15 cellular contexts compared by ENCODE assay signal in the genomic region with DNA sequence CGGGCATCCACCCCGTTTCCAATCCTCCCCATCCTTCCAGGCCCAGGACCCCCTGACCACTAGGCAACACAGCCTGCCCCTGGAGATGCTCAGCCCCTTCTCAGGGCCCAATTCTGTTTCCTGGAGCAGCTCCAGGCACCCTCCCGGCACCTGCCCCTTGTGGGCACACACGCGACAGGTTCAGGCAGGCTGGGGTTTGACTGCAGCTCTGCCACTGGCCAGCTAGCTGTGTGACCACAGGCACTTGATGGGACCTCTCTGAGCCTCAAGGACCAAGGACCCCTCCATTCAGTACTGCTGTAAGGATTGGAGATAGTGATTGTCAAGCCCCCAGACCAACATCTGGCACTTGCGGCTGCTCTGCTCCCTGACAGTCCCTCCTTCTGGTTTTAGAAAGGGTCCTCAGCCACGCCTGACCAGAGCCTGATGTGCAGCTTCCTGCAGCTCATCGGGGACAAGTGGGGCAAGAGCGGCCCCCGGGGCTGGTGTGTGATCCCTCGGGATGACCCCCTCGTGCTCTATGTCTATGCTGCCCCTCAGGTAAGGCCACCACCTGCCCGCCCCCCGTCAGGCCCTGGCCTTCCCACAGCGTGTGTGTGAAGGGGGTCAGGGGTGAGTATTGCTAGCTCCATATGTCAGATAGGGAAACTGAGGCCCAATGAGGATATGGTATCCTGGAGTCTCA. TPM values are rescaled to one million over a fixed set of nuclear protein-coding genes. Genes with fewer than 3 reads are reported as not detected.
DNase-seq lines count a peak whose midpoint lies in the region; ATAC-seq lines count a peak whose summit lies in the region.
"Had no signal": no experiment of that assay in that cellular context is flagged by ENCODE, and none has a peak within 500 bp of the region (broad histone marks: within the 10 kb centered on the region; RNA-seq: fewer than 3 reads in every experiment).

No MANE protein-coding gene starts in this region.

- POLR2A ChIA-PET in activated naive CD8-positive, alpha-beta T cell treated with anti-CD3 and anti-CD28 coated beads, Interleukin-2, amount 10 ng/mL, durations not matched to agents 7 days and 5 days (lab: Charles Lee): interaction anchor here (0.5 to 16.2 kb wide), 5 partner anchors 22 to 246 kb away, joined by 4 to 372 read pairs (median 6); a partner anchor contains a TSS

- intact Hi-C loops in dendritic cell treated with granulocyte-macrophage colony-stimulating factor and Interleukin-4, amounts not matched to agents 40 ng/mL and 50 ng/mL, for 4 days (cut with micrococcal nuclease): no loop called here

- no peak for ATAC-seq in activated naive CD8-positive, alpha-beta T cell treated with anti-CD3 and anti-CD28 coated beads, Interleukin-2, amount 10 ng/mL, durations not matched to agents 7 days and 5 days (ENCODE audit: low read depth)
- ATAC-seq in T-helper 17 cell: no peak
- ATAC-seq in stimulated activated effector memory CD8-positive, alpha-beta T cell treated with anti-CD3 and anti-CD28 coated beads, Interleukin-12 subunit alpha, Interleukin-12 subunit beta, amount 100 ng/mL, for 72 hours: no peak

- peaks cover 56% of the 10 kb centered on the region for H3K4me1 Mint-ChIP-seq in activated naive CD8-positive, alpha-beta T cell treated with anti-CD3 and anti-CD28 coated beads, Interleukin-2, amount 10 ng/mL, durations not matched to agents 7 days and 5 days
- H3K4me1 Mint-ChIP-seq in activated naive CD8-positive, alpha-beta T cell treated with anti-CD3 and anti-CD28 coated beads for 36 hours: peaks cover 44% of the 10 kb centered on the region
- peaks cover 28% of the 10 kb centered on the region for H3K4me1 Mint-ChIP-seq in T-helper 17 cell
- H3K4me1 Mint-ChIP-seq in dendritic cell treated with granulocyte-macrophage colony-stimulating factor and Interleukin-4, amounts not matched to agents 40 ng/mL and 50 ng/mL, for 4 days (ENCODE audit: low read depth): peaks cover 71% of the 10 kb centered on the region
- H3K4me1 Mint-ChIP-seq in stimulated activated effector memory CD8-positive, alpha-beta T cell treated with anti-CD3 and anti-CD28 coated beads, Interleukin-12 subunit alpha, Interleukin-12 subunit beta, amount 100 ng/mL, for 72 hours: peaks cover 81% of the 10 kb centered on the region

- no peak for DNase-seq in activated naive CD8-positive, alpha-beta T cell treated with anti-CD3 and anti-CD28 coated beads, Interleukin-2, amount 10 ng/mL, durations not matched to agents 7 days and 5 days
- DNase-seq in activated naive CD8-positive, alpha-beta T cell treated with anti-CD3 and anti-CD28 coated beads for 36 hours: no peak
- DNase-seq in T-helper 17 cell (no peak), activated gamma-delta T cell (lab: John Stamatoyannopoulos, UW) (no peak)
- no peak for DNase-seq in stimulated activated effector memory CD8-positive, alpha-beta T cell treated with anti-CD3 and anti-CD28 coated beads, Interleukin-12 subunit alpha, Interleukin-12 subunit beta, amount 100 ng/mL, for 72 hours (ENCODE audit: low spot score in 2 of 2)
- DNase-seq in activated effector memory CD4-positive, alpha-beta T cell treated with Interleukin-2 at 50 U/mL for 16 hours: no peak
- DNase-seq: BE2C; CD8-positive, alpha-beta memory T cell; GF-D8; GM23248; Karpas-422; NCI-H2029 treated with DMSO at 0.1 percent for 48 hours; NCI-H510A treated with DMSO at 0.1 percent for 48 hours; SHP77 treated with DMSO at 0.1 percent for 48 hours had no signal

- H3K9me3 Mint-ChIP-seq in activated naive CD8-positive, alpha-beta T cell treated with anti-CD3 and anti-CD28 coated beads, Interleukin-2, amount 10 ng/mL, durations not matched to agents 7 days and 5 days: peaks cover 3% of the 10 kb centered on the region
- H3K9me3 Mint-ChIP-seq in activated naive CD8-positive, alpha-beta T cell treated with anti-CD3 and anti-CD28 coated beads for 36 hours: peaks cover 4% of the 10 kb centered on the region
- H3K9me3 Mint-ChIP-seq in dendritic cell treated with granulocyte-macrophage colony-stimulating factor and Interleukin-4, amounts not matched to agents 40 ng/mL and 50 ng/mL, for 4 days: no peaks in the 10 kb centered on the region
- peaks cover 4% of the 10 kb centered on the region for H3K9me3 Mint-ChIP-seq in stimulated activated effector memory CD8-positive, alpha-beta T cell treated with anti-CD3 and anti-CD28 coated beads, Interleukin-12 subunit alpha, Interleukin-12 subunit beta, amount 100 ng/mL, for 72 hours

- peaks cover 27% of the 10 kb centered on the region for H3K36me3 Mint-ChIP-seq in activated naive CD8-positive, alpha-beta T cell treated with anti-CD3 and anti-CD28 coated beads, Interleukin-2, amount 10 ng/mL, durations not matched to agents 7 days and 5 days
- H3K36me3 Mint-ChIP-seq in activated naive CD8-positive, alpha-beta T cell treated with anti-CD3 and anti-CD28 coated beads for 36 hours: peaks cover 9% of the 10 kb centered on the region
- peaks cover 2% of the 10 kb centered on the region for H3K36me3 Mint-ChIP-seq in T-helper 17 cell (ENCODE audit: low read depth)
- H3K36me3 Mint-ChIP-seq in dendritic cell treated with granulocyte-macrophage colony-stimulating factor and Interleukin-4, amounts not matched to agents 40 ng/mL and 50 ng/mL, for 4 days (ENCODE audit: low read depth): peaks cover 100% of the 10 kb centered on the region
- peaks cover 26% of the 10 kb centered on the region for H3K36me3 Mint-ChIP-seq in stimulated activated effector memory CD8-positive, alpha-beta T cell treated with anti-CD3 and anti-CD28 coated beads, Interleukin-12 subunit alpha, Interleukin-12 subunit beta, amount 100 ng/mL, for 72 hours

- no peak overlapping the region for H3K4me3 Mint-ChIP-seq in activated naive CD8-positive, alpha-beta T cell treated with anti-CD3 and anti-CD28 coated beads, Interleukin-2, amount 10 ng/mL, durations not matched to agents 7 days and 5 days
- no peak overlapping the region for H3K4me3 Mint-ChIP-seq in activated naive CD8-positive, alpha-beta T cell treated with anti-CD3 and anti-CD28 coated beads for 36 hours
- no peak overlapping the region for H3K4me3 Mint-ChIP-seq in T-helper 17 cell
- H3K4me3 Mint-ChIP-seq in dendritic cell treated with granulocyte-macrophage colony-stimulating factor and Interleukin-4, amounts not matched to agents 40 ng/mL and 50 ng/mL, for 4 days: no peak overlapping the region
- H3K4me3 Mint-ChIP-seq in stimulated activated effector memory CD8-positive, alpha-beta T cell treated with anti-CD3 and anti-CD28 coated beads, Interleukin-12 subunit alpha, Interleukin-12 subunit beta, amount 100 ng/mL, for 72 hours: no peak overlapping the region
- H3K4me3 Mint-ChIP-seq: CD8-positive, alpha-beta memory T cell had no signal

- no peaks in the 10 kb centered on the region for H3K27me3 Mint-ChIP-seq in activated naive CD8-positive, alpha-beta T cell treated with anti-CD3 and anti-CD28 coated beads, Interleukin-2, amount 10 ng/mL, durations not matched to agents 7 days and 5 days
- no peaks in the 10 kb centered on the region for H3K27me3 Mint-ChIP-seq in activated naive CD8-positive, alpha-beta T cell treated with anti-CD3 and anti-CD28 coated beads for 36 hours
- no peaks in the 10 kb centered on the region for H3K27me3 Mint-ChIP-seq in T-helper 17 cell
- no peaks in the 10 kb centered on the region for H3K27me3 Mint-ChIP-seq in dendritic cell treated with granulocyte-macrophage colony-stimulating factor and Interleukin-4, amounts not matched to agents 40 ng/mL and 50 ng/mL, for 4 days
- H3K27me3 Mint-ChIP-seq: CD8-positive, alpha-beta memory T cell had no signal

- H3K27ac Mint-ChIP-seq in activated naive CD8-positive, alpha-beta T cell treated with anti-CD3 and anti-CD28 coated beads, Interleukin-2, amount 10 ng/mL, durations not matched to agents 7 days and 5 days: peak overlapping the region; percentile 68
- no peak overlapping the region for H3K27ac Mint-ChIP-seq in activated naive CD8-positive, alpha-beta T cell treated with anti-CD3 and anti-CD28 coated beads for 36 hours
- H3K27ac Mint-ChIP-seq in T-helper 17 cell: peak overlapping the region; percentile 70
- peak overlapping the region; percentile 62 for H3K27ac Mint-ChIP-seq in dendritic cell treated with granulocyte-macrophage colony-stimulating factor and Interleukin-4, amounts not matched to agents 40 ng/mL and 50 ng/mL, for 4 days
- H3K27ac Mint-ChIP-seq in stimulated activated effector memory CD8-positive, alpha-beta T cell treated with anti-CD3 and anti-CD28 coated beads, Interleukin-12 subunit alpha, Interleukin-12 subunit beta, amount 100 ng/mL, for 72 hours: peak overlapping the region; percentile 87

- H3K9me3 ChIP-seq in T-helper 17 cell (ENCODE audit: control insufficient read depth, low read length, poor library complexity, severe bottlenecking): no peaks in the 10 kb centered on the region

RNA-seq across cellular contexts. Expression of a gene that starts 21.7 kb away (rescaled TPM):
- 10 to 100 TPM in 1 of 2 experiments, 1 to 10 TPM in 1; 9.8 to 12.4 TPM for total RNA-seq in activated naive CD8-positive, alpha-beta T cell treated with anti-CD3 and anti-CD28 coated beads, Interleukin-2, amount 10 ng/mL, durations not matched to agents 7 days and 5 days
- 1 to 10 TPM; 1.7 to 1.8 TPM for total RNA-seq in activated naive CD8-positive, alpha-beta T cell treated with anti-CD3 and anti-CD28 coated beads for 36 hours
- 10 to 100 TPM in 1 of 2 donors, 1 to 10 TPM in 1; 1.7 to 12.6 TPM for total RNA-seq in T-helper 17 cell
- total RNA-seq: GM23248 had no signal

RNA-seq across cellular contexts. Expression of a gene that starts 41.2 kb away (rescaled TPM):
- total RNA-seq in activated naive CD8-positive, alpha-beta T cell treated with anti-CD3 and anti-CD28 coated beads, Interleukin-2, amount 10 ng/mL, durations not matched to agents 7 days and 5 days: 100 to 1,000 TPM; 135 to 139 TPM
- 100 to 1,000 TPM; 102 to 103 TPM for total RNA-seq in activated naive CD8-positive, alpha-beta T cell treated with anti-CD3 and anti-CD28 coated beads for 36 hours
- total RNA-seq in T-helper 17 cell: 100 to 1,000 TPM; 194 to 202 TPM
